Comparison of ENCODE assay signal across 19 cellular contexts in the genomic region with DNA sequence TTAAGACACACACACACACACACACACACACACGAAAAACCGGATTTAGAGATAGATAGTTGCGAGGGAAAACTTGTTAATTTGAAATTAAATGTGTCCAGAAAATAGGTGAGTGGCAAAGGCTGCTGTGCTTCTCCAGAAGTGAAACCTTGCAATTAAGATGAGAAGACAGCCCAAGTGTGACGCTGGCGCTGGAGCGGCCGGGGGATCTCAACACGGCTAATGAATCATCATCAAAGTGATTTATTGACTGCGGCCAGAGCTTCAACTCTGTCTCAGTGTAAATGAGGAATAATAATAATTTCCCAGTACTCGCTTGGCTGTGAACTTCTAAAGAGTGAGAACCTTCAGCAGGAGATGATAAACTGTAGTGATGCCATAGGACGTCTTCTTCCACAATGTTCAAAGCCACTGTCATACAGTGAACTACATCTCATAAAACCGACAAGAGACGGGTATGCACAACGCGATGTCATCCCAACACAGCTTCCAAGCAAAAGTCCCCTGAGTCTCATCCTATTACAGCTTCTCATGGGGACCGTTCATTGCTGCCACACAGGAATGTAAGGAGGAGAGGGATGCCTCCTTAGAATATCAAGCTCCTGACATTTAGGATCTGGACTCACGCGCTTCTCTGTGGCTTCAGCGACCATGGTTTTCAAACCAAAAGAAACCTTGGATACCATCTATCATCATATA.
"Had no signal": no experiment of that assay in that cellular context is flagged by ENCODE, and none has a peak within 500 bp of the region (broad histone marks: within the 10 kb centered on the region; RNA-seq: fewer than 3 reads in every experiment).

No MANE protein-coding gene starts in this region.

- H3K4me3 Mint-ChIP-seq: activated CD4-positive, alpha-beta T cell treated with anti-CD3 and anti-CD28 coated beads, Interleukin-2, amount 10 ng/mL, durations not matched to agents 24 days and 14 days; activated CD8-positive, alpha-beta T cell treated with anti-CD3 and anti-CD28 coated beads for 36 hours; activated naive CD4-positive, alpha-beta T cell treated with anti-CD3 and anti-CD28 coated beads for 36 hours; activated naive CD8-positive, alpha-beta T cell treated with anti-CD3 and anti-CD28 coated beads, Interleukin-2, amount 50 U/mL, for 24 hours; activated T-cell treated with anti-CD3 and anti-CD28 coated beads, Interleukin-2, amount 50 U/mL, for 24 hours; central memory CD8-positive, alpha-beta T cell; memory B cell; naive B cell; stimulated activated naive B cell treated with anti-CD40 and anti-IgM and Interleukin-4, amounts not matched to agents 10 μg/mL and 1 μg/mL and 100 μg/mL, for 72 hours had no signal

- ATAC-seq: activated CD8-positive, alpha-beta T cell treated with anti-CD3 and anti-CD28 coated beads for 36 hours; activated naive CD8-positive, alpha-beta T cell treated with anti-CD3 and anti-CD28 coated beads, Interleukin-2, amount 50 U/mL, for 24 hours; gastroesophageal sphincter; heart right ventricle; mucosa of descending colon; stimulated activated naive B cell treated with anti-CD40 and anti-IgM and Interleukin-4, amounts not matched to agents 10 μg/mL and 1 μg/mL and 100 μg/mL, for 72 hours had no signal

- H3K4me1 Mint-ChIP-seq: central memory CD8-positive, alpha-beta T cell; memory B cell had no signal

- H3K27ac Mint-ChIP-seq: activated CD4-positive, alpha-beta T cell treated with anti-CD3 and anti-CD28 coated beads, Interleukin-2, amount 10 ng/mL, durations not matched to agents 24 days and 14 days; activated CD8-positive, alpha-beta T cell treated with anti-CD3 and anti-CD28 coated beads for 36 hours; activated naive CD4-positive, alpha-beta T cell treated with anti-CD3 and anti-CD28 coated beads for 36 hours; activated naive CD8-positive, alpha-beta T cell treated with anti-CD3 and anti-CD28 coated beads, Interleukin-2, amount 50 U/mL, for 24 hours; activated T-cell treated with anti-CD3 and anti-CD28 coated beads, Interleukin-2, amount 50 U/mL, for 24 hours; activated T-helper 2 cell treated with anti-CD3 and anti-CD28 coated beads, Interferon-gamma antibody, Interleukin-2, Interleukin-4, amounts not matched to agents 10 μg/mL and 5 μg/mL and 100 μg/mL, durations not matched to agents 14 hours and 24 hours and 36 hours; memory B cell; stimulated activated naive B cell treated with anti-CD40 and anti-IgM and Interleukin-4, amounts not matched to agents 10 μg/mL and 1 μg/mL and 100 μg/mL, for 72 hours had no signal

- H3K27me3 Mint-ChIP-seq: activated CD4-positive, alpha-beta T cell treated with anti-CD3 and anti-CD28 coated beads, Interleukin-2, amount 10 ng/mL, durations not matched to agents 24 days and 14 days; activated CD8-positive, alpha-beta T cell treated with anti-CD3 and anti-CD28 coated beads for 36 hours; activated naive CD8-positive, alpha-beta T cell treated with anti-CD3 and anti-CD28 coated beads, Interleukin-2, amount 50 U/mL, for 24 hours; activated T-cell treated with anti-CD3 and anti-CD28 coated beads, Interleukin-2, amount 50 U/mL, for 24 hours; central memory CD8-positive, alpha-beta T cell; memory B cell; naive B cell; stimulated activated naive B cell treated with anti-CD40 and anti-IgM and Interleukin-4, amounts not matched to agents 10 μg/mL and 1 μg/mL and 100 μg/mL, for 72 hours had no signal

- H3K4me3 ChIP-seq: colonic mucosa, gastroesophageal sphincter, heart right ventricle, mucosa of descending colon, ovary, sigmoid colon had no signal

- DNase-seq: activated CD4-positive, alpha-beta T cell treated with anti-CD3 and anti-CD28 coated beads, Interleukin-2, amount 10 ng/mL, durations not matched to agents 24 days and 14 days; activated CD8-positive, alpha-beta T cell treated with anti-CD3 and anti-CD28 coated beads for 36 hours; activated naive CD4-positive, alpha-beta T cell treated with anti-CD3 and anti-CD28 coated beads for 36 hours; activated naive CD8-positive, alpha-beta T cell treated with anti-CD3 and anti-CD28 coated beads, Interleukin-2, amount 50 U/mL, for 24 hours; activated T-cell treated with anti-CD3 and anti-CD28 coated beads, Interleukin-2, amount 50 U/mL, for 24 hours; anterior cingulate cortex; brain microvascular endothelial cell; colonic mucosa; heart right ventricle; mucosa of descending colon; naive B cell; ovary; sigmoid colon; stimulated activated CD4-positive, alpha-beta T cell treated with anti-CD3 and anti-CD28 coated beads, Interleukin-4, amount 100 ng/mL, for 4 hours; stimulated activated naive B cell treated with anti-CD40 and anti-IgM and Interleukin-4, amounts not matched to agents 10 μg/mL and 1 μg/mL and 100 μg/mL, for 72 hours had no signal

- H3K9me3 Mint-ChIP-seq: activated CD4-positive, alpha-beta T cell treated with anti-CD3 and anti-CD28 coated beads, Interleukin-2, amount 10 ng/mL, durations not matched to agents 24 days and 14 days; activated CD8-positive, alpha-beta T cell treated with anti-CD3 and anti-CD28 coated beads for 36 hours; activated naive CD4-positive, alpha-beta T cell treated with anti-CD3 and anti-CD28 coated beads for 36 hours; activated naive CD8-positive, alpha-beta T cell treated with anti-CD3 and anti-CD28 coated beads, Interleukin-2, amount 50 U/mL, for 24 hours; activated T-cell treated with anti-CD3 and anti-CD28 coated beads, Interleukin-2, amount 50 U/mL, for 24 hours; activated T-helper 2 cell treated with anti-CD3 and anti-CD28 coated beads, Interferon-gamma antibody, Interleukin-2, Interleukin-4, amounts not matched to agents 10 μg/mL and 5 μg/mL and 100 μg/mL, durations not matched to agents 14 hours and 24 hours and 36 hours; central memory CD8-positive, alpha-beta T cell; memory B cell; naive B cell; stimulated activated naive B cell treated with anti-CD40 and anti-IgM and Interleukin-4, amounts not matched to agents 10 μg/mL and 1 μg/mL and 100 μg/mL, for 72 hours had no signal
